ENCODE assay signal across 21 cellular contexts in genomic region chr1:71980543-71980942, GRCh38.
DNase-seq lines count a peak whose midpoint lies in the region; ATAC-seq, FAIRE-seq and TF ChIP-seq lines count a peak whose summit lies in the region.
"Had no signal": no experiment of that assay in that cellular context is flagged by ENCODE, and none has a peak within 500 bp of the region (broad histone marks: within the 10 kb centered on the region; RNA-seq: fewer than 3 reads in every experiment).

No MANE protein-coding gene starts in this region.

- no peak for TF ChIP-seq CTCF in left ventricle myocardium inferior (IDR thresholded peaks at IDR 0.05; ENCODE audit: borderline replicate concordance)
- no peak for TF ChIP-seq CTCF in heart left ventricle (IDR thresholded peaks at IDR 0.05)
- no peak for TF ChIP-seq CTCF in Loucy (conservative IDR thresholded peaks at IDR 0.05; ENCODE audit: low read length)
- TF ChIP-seq CTCF in GM12878 (IDR thresholded peaks at IDR 0.05 in 2 of 3, conservative IDR thresholded peaks at IDR 0.05 in 1 of 3; ENCODE audit: control insufficient read depth in 2 of 3, extremely low read depth in 1 of 3, insufficient read depth in 1 of 3, low read depth in 3 of 3, low read length in 3 of 3): no peak

- TF ChIP-seq RAD21 in GM12878 (IDR thresholded peaks at IDR 0.05; ENCODE audit: insufficient read depth, low read depth, low read length): no peak

- no peaks in the 10 kb centered on the region for H3K36me3 ChIP-seq in left ventricle myocardium inferior
- no peaks in the 10 kb centered on the region for H3K36me3 ChIP-seq in heart left ventricle
- H3K36me3 ChIP-seq in Loucy (ENCODE audit: insufficient read depth, low read length): no peaks in the 10 kb centered on the region
- H3K36me3 ChIP-seq in GM12878 (ENCODE audit: control insufficient read depth in 2 of 2, insufficient read depth in 2 of 2, low read length in 1 of 2): no peaks in the 10 kb centered on the region
- H3K36me3 ChIP-seq: BLaER1 treated with 17β-estradiol and CSF1 and Interleukin-3, amounts not matched to agents 10 nM and 100 nM had no signal

- no peak overlapping the region for H2AFZ ChIP-seq in Loucy (ENCODE audit: low read length)
- no peak overlapping the region for H2AFZ ChIP-seq in GM12878 (ENCODE audit: control insufficient read depth, low read depth, low read length)

- no peaks in the 10 kb centered on the region for H3K36me3 Mint-ChIP-seq in immature natural killer cell
- H3K36me3 Mint-ChIP-seq: CD8-positive, alpha-beta T cell had no signal

- intact Hi-C loops in left ventricle myocardium inferior (cut with micrococcal nuclease): no loop called here
- intact Hi-C loops in heart left ventricle (cut with DNase I): no loop called here
- intact Hi-C loops in GM12878 (cut with micrococcal nuclease; ENCODE audit: unreplicated experiment): no loop called here

- CTCF ChIA-PET in GM12878 (lab: Yijun Ruan, JAX): no interaction called here

- H3K27ac Mint-ChIP-seq in immature natural killer cell: no peak overlapping the region
- H3K27ac Mint-ChIP-seq: B cell; CD4-positive, alpha-beta T cell; CD8-positive, alpha-beta T cell had no signal

- H3K4me3 ChIP-seq in left ventricle myocardium inferior: no peak overlapping the region
- H3K4me3 ChIP-seq in heart left ventricle: no peak overlapping the region
- no peak overlapping the region for H3K4me3 ChIP-seq in Loucy (ENCODE audit: low read length, poor library complexity, severe bottlenecking)
- H3K4me3 ChIP-seq in GM12878: no peak overlapping the region
- H3K4me3 ChIP-seq: A549; BLaER1 treated with 17β-estradiol and CSF1 and Interleukin-3, amounts not matched to agents 10 nM and 100 nM had no signal

- POLR2A ChIA-PET in GM12878 (lab: Charles Lee): no interaction called here

- TF ChIP-seq POLR2A in heart left ventricle (IDR thresholded peaks at IDR 0.05) (no peak), GM12878 (IDR thresholded peaks at IDR 0.05; ENCODE audit: low read depth, low read length) (no peak)

- H3K4me3 Mint-ChIP-seq in immature natural killer cell: no peak overlapping the region
- H3K4me3 Mint-ChIP-seq: B cell; CD4-positive, alpha-beta T cell; CD8-positive, alpha-beta T cell had no signal

- no peak overlapping the region for H3K9ac ChIP-seq in Loucy (ENCODE audit: low read depth, low read length, poor library complexity, severe bottlenecking)
- H3K9ac ChIP-seq in GM12878 (ENCODE audit: control insufficient read depth, insufficient read depth, low read length): no peak overlapping the region
- H3K9ac ChIP-seq: BLaER1 treated with 17β-estradiol and CSF1 and Interleukin-3, amounts not matched to agents 10 nM and 100 nM had no signal

- H3K4me2 ChIP-seq in Loucy (ENCODE audit: low read depth, low read length, poor library complexity, severe bottlenecking) (peak overlapping the region; percentile 26), GM12878 (ENCODE audit: control insufficient read depth, insufficient read depth) (no peak overlapping the region)
- H3K4me2 ChIP-seq: A549 had no signal

- no peak for TF ChIP-seq EP300 in GM12878 (IDR thresholded peaks at IDR 0.05; ENCODE audit: borderline replicate concordance in 1 of 2, control insufficient read depth in 1 of 2, low read depth in 2 of 2, low read length in 2 of 2)

- H3K27me3 ChIP-seq in left ventricle myocardium inferior (ENCODE audit: low read depth) (no peaks in the 10 kb centered on the region), heart left ventricle (no peaks in the 10 kb centered on the region), Loucy (ENCODE audit: insufficient read depth, low read length, poor library complexity, severe bottlenecking) (no peaks in the 10 kb centered on the region), GM12878 (replicated peaks in 1 of 2; ENCODE audit: control insufficient read depth in 2 of 2, insufficient read depth in 2 of 2, low read length in 1 of 2) (no peaks in the 10 kb centered on the region)
- H3K27me3 ChIP-seq: BLaER1 treated with 17β-estradiol and CSF1 and Interleukin-3, amounts not matched to agents 10 nM and 100 nM had no signal

- 80 to 97% (median 93%) methylated on average over 1 of the region's 1 CpG for WGBS in heart left ventricle, 4 donors
- WGBS in GM12878 (ENCODE audit: insufficient coverage, insufficient replicate concordance, low lambda C conversion rate, missing lambda C conversion rate): 35% methylated on average over 1 of the region's 1 CpG

- no peaks in the 10 kb centered on the region for H3K9me3 ChIP-seq in left ventricle myocardium inferior (replicated peaks)
- no peaks in the 10 kb centered on the region for H3K9me3 ChIP-seq in heart left ventricle
- no peaks in the 10 kb centered on the region for H3K9me3 ChIP-seq in Loucy (ENCODE audit: insufficient read depth, low read depth, low read length)
- H3K9me3 ChIP-seq in GM12878 (replicated peaks; ENCODE audit: control insufficient read depth, insufficient read depth, low read length): no peaks in the 10 kb centered on the region
- H3K9me3 ChIP-seq: A549; BLaER1 treated with 17β-estradiol and CSF1 and Interleukin-3, amounts not matched to agents 10 nM and 100 nM; Caco-2 had no signal

- H3F3A ChIP-seq in Loucy (ENCODE audit: low read depth): no peaks in the 10 kb centered on the region

- ATAC-seq in heart left ventricle: no peak
- peak; percentile 45; the same call in 1 of the 3 replicates for ATAC-seq in GM12878
- ATAC-seq in GM18873 (IDR thresholded peaks at IDR 0.05; ENCODE audit: low FRiP score, unreplicated experiment): no peak
- ATAC-seq: A549; CD8-positive, alpha-beta T cell had no signal

- no peaks in the 10 kb centered on the region for H3K9me2 ChIP-seq in Loucy (replicated peaks; ENCODE audit: low read depth, low read length)

- H3K79me2 ChIP-seq in Loucy (ENCODE audit: insufficient read depth, low read length) (no peaks in the 10 kb centered on the region), GM12878 (ENCODE audit: control insufficient read depth, insufficient read depth, low read length) (no peaks in the 10 kb centered on the region)

- H3K27ac ChIP-seq in left ventricle myocardium inferior (replicated peaks) (peak overlapping the region; percentile 1), heart left ventricle (no peak overlapping the region), GM12878 (ENCODE audit: control insufficient read depth, insufficient read depth) (no peak overlapping the region)
- H3K27ac ChIP-seq: 22Rv1; A549; BLaER1 treated with 17β-estradiol and CSF1 and Interleukin-3, amounts not matched to agents 10 nM and 100 nM; C4-2B had no signal

- in situ Hi-C loops in GM12878 (cut with MboI): no loop called here

- FAIRE-seq in GM12878 (lab: Jason Lieb, UNC): no peak
- FAIRE-seq: A549, D721Med, GM12891 had no signal

- H3K9me3 Mint-ChIP-seq in immature natural killer cell: peaks cover 0 to 8% (median 2%) of the 10 kb centered on the region in 6 donors
- H3K9me3 Mint-ChIP-seq: CD4-positive, alpha-beta T cell; CD8-positive, alpha-beta T cell had no signal

- no peak for DNase-seq in left ventricle myocardium inferior
- DNase-seq in heart left ventricle: no peak
- DNase-seq in GM12878 (ENCODE audit: low read depth, low spot score): no peak
- no peak for DNase-seq in immature natural killer cell
- DNase-seq: AML-193; Caco-2; Calu3; CD4-positive, alpha-beta T cell; CD8-positive, alpha-beta T cell; DMS79 treated with DMSO at 0.1 percent for 48 hours; EL; GDM1 had no signal

- H4K20me1 ChIP-seq in Loucy (ENCODE audit: insufficient read depth, low read length, poor library complexity, severe bottlenecking) (no peaks in the 10 kb centered on the region), GM12878 (ENCODE audit: control insufficient read depth, insufficient read depth) (no peaks in the 10 kb centered on the region)
- H4K20me1 ChIP-seq: BLaER1 treated with 17β-estradiol and CSF1 and Interleukin-3, amounts not matched to agents 10 nM and 100 nM had no signal

- RAD21 ChIA-PET in GM12878 (lab: Charles Lee; ENCODE audit: unreplicated experiment): no interaction called here

- H3K4me1 ChIP-seq in left ventricle myocardium inferior (peaks cover 25% of the 10 kb centered on the region), heart left ventricle (peaks cover 0 to 9% (median 0%) of the 10 kb centered on the region in 12 donors), Loucy (ENCODE audit: insufficient read depth, low read length, poor library complexity, severe bottlenecking) (peaks cover 24% of the 10 kb centered on the region), GM12878 (ENCODE audit: control insufficient read depth, insufficient read depth, low read length) (no peaks in the 10 kb centered on the region)
- H3K4me1 ChIP-seq: A549, Caco-2 had no signal

- BruUV-seq in GM12878 (replicated peaks; lab: Mats Ljungman, UMichigan): no TSS peak

- SMC1A ChIA-PET in GM12878 (lab: Charles Lee; ENCODE audit: uncharacterized antibody, unreplicated experiment): no interaction called here

- H3K27me3 Mint-ChIP-seq in immature natural killer cell (ENCODE audit: low read depth in 3 of 3): peaks cover 0 to 2% (median 2%) of the 10 kb centered on the region in 3 donors
- H3K27me3 Mint-ChIP-seq: B cell; CD4-positive, alpha-beta T cell had no signal

- peaks cover 2 to 21% of the 10 kb centered on the region in 2 donors for H3K4me1 Mint-ChIP-seq in immature natural killer cell
- H3K4me1 Mint-ChIP-seq: B cell had no signal

TF ChIP-seq in GM12878, 131 proteins besides CTCF, POLR2A, EP300 and RAD21 (continues in another document):
- TF ChIP-seq POU2F2 (IDR thresholded peaks at IDR 0.05; ENCODE audit: borderline replicate concordance, low read depth, low read length) (no peak), TCF7 (IDR thresholded peaks at IDR 0.05; ENCODE audit: borderline replicate concordance) (no peak), SIN3A (IDR thresholded peaks at IDR 0.05; ENCODE audit: low read depth, low read length) (no peak), ASH2L (IDR thresholded peaks at IDR 0.05; ENCODE audit: borderline replicate concordance, low read depth) (no peak), NFYA (IDR thresholded peaks at IDR 0.05; ENCODE audit: borderline replicate concordance, low read depth, low read length) (no peak), ETV6 (conservative IDR thresholded peaks at IDR 0.05 in 1 of 2, IDR thresholded peaks at IDR 0.05 in 1 of 2; ENCODE audit: borderline replicate concordance in 1 of 2, low read depth in 1 of 2) (no peak), CBX3 (IDR thresholded peaks at IDR 0.05; ENCODE audit: borderline replicate concordance, low read depth) (no peak), USF1 (IDR thresholded peaks at IDR 0.05; ENCODE audit: borderline replicate concordance, extremely low read length, insufficient read depth, low read depth, low read length) (no peak), ZZZ3 (IDR thresholded peaks at IDR 0.05; ENCODE audit: control insufficient read depth, insufficient read length, low read depth) (no peak), LARP7 (IDR thresholded peaks at IDR 0.05) (no peak), KDM1A (IDR thresholded peaks at IDR 0.05; ENCODE audit: borderline replicate concordance) (no peak)
